In the genomic region with DNA sequence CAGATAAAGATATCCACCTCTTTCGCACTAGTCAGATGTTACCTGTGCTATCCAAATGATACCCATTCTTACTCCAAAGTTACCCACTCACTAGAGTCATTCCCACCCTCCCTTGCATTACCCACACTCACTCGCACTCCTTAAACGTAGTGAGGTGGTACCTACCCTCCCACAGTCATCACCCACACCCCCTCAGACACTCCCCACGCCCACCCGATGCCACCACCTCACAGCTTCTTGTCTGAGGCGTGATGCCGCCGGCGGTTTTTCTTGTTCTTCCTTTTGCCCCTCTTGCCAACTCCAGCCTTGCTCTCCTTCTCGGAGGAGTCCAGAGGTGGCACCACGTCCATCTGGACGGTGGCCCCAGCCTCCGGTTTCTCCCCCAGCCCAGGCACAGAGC, we compare ENCODE assay signal across 24 cellular contexts. TPM values are rescaled to one million over a fixed set of nuclear protein-coding genes. Genes with fewer than 3 reads are reported as not detected.
DNase-seq lines count a peak whose midpoint lies in the region; ATAC-seq and TF ChIP-seq lines count a peak whose summit lies in the region.
"Had no signal": no experiment of that assay in that cellular context is flagged by ENCODE, and none has a peak within 500 bp of the region (broad histone marks: within the 10 kb centered on the region; RNA-seq: fewer than 3 reads in every experiment).

No MANE protein-coding gene starts in this region.

- H3K9me2 ChIP-seq in OCI-LY7 (ENCODE audit: insufficient read depth, low read length): no peaks in the 10 kb centered on the region
- H3K9me2 ChIP-seq in neural cell (ENCODE audit: insufficient read depth, low read length): no peaks in the 10 kb centered on the region

- no peak overlapping the region for H3K56ac ChIP-seq in mesendoderm (ENCODE audit: low read length)

- H3K9me3 Mint-ChIP-seq in CD8-positive, alpha-beta memory T cell: no peaks in the 10 kb centered on the region
- H3K9me3 Mint-ChIP-seq in effector memory CD8-positive, alpha-beta T cell: no peaks in the 10 kb centered on the region
- H3K9me3 Mint-ChIP-seq: activated T-cell treated with anti-CD3 and anti-CD28 coated beads, Interleukin-2, amount 50 U/mL, for 4 hours; stimulated activated naive B cell treated with anti-CD40 and anti-IgM and Interleukin-4, amounts not matched to agents 10 μg/mL and 1 μg/mL and 100 μg/mL, for 72 hours had no signal

- WGBS in mesendoderm (ENCODE audit: extremely low coverage, insufficient coverage, low lambda C conversion rate): no CpG with 5 or more reads among the region's 13 CpGs
- 80% methylated on average over 13 of the region's 13 CpGs for WGBS in mesenchymal stem cell

- no peaks in the 10 kb centered on the region for H3K79me1 ChIP-seq in mesendoderm (ENCODE audit: low read length)
- no peaks in the 10 kb centered on the region for H3K79me1 ChIP-seq in mesenchymal stem cell (replicated peaks; ENCODE audit: low read length, poor library complexity, severe bottlenecking)

- peaks cover 28% of the 10 kb centered on the region for H3K27me3 ChIP-seq in CD8-positive, alpha-beta memory T cell (ENCODE audit: insufficient read depth, low read length, poor library complexity, severe bottlenecking)
- no peaks in the 10 kb centered on the region for H3K27me3 ChIP-seq in neural cell (ENCODE audit: insufficient read depth, low read depth, low read length)
- H3K27me3 ChIP-seq in mesendoderm (ENCODE audit: insufficient read depth, low read length, poor library complexity): no peaks in the 10 kb centered on the region
- H3K27me3 ChIP-seq in mesenchymal stem cell (ENCODE audit: control insufficient read depth in 1 of 2, insufficient read depth in 1 of 2, low read length in 2 of 2): peaks cover 15 to 43% of the 10 kb centered on the region in 2 experiments

- no peaks in the 10 kb centered on the region for H3K36me3 ChIP-seq in CD8-positive, alpha-beta memory T cell (ENCODE audit: insufficient read depth, low read length)
- no peaks in the 10 kb centered on the region for H3K36me3 ChIP-seq in OCI-LY7 (ENCODE audit: insufficient read depth, low read length)
- H3K36me3 ChIP-seq in neural cell (ENCODE audit: insufficient read depth, low read length): no peaks in the 10 kb centered on the region
- H3K36me3 ChIP-seq in mesendoderm (ENCODE audit: control insufficient read depth, insufficient read depth, low read length): no peaks in the 10 kb centered on the region
- H3K36me3 ChIP-seq in mesenchymal stem cell (ENCODE audit: control insufficient read depth in 1 of 2, insufficient read depth in 2 of 2, low read depth in 1 of 2, low read length in 2 of 2): no peaks in the 10 kb centered on the region
- H3K36me3 ChIP-seq: esophagus muscularis mucosa, gastroesophageal sphincter, neutrophil, SJSA1 had no signal

- no peak for TF ChIP-seq RAD21 in neural cell (conservative IDR thresholded peaks at IDR 0.05)

- no peaks in the 10 kb centered on the region for H3K36me3 Mint-ChIP-seq in CD8-positive, alpha-beta memory T cell
- peaks cover 16% of the 10 kb centered on the region for H3K36me3 Mint-ChIP-seq in effector memory CD8-positive, alpha-beta T cell (ENCODE audit: insufficient read depth)

- H3K23ac ChIP-seq in mesendoderm (ENCODE audit: low read length) (no peak overlapping the region), mesenchymal stem cell (ENCODE audit: low read length in 2 of 2) (no peak overlapping the region)

- POLR2A ChIA-PET in CD8-positive, alpha-beta memory T cell (lab: Charles Lee): no interaction called here
- POLR2A ChIA-PET in OCI-LY7 (lab: Charles Lee): interaction anchor here (1.0 to 1.1 kb wide), 2 partner anchors 13 to 49 kb away, joined by 3 read pairs; no protein-coding TSS in a partner anchor

- no peaks in the 10 kb centered on the region for H3K9me3 ChIP-seq in CD8-positive, alpha-beta memory T cell (ENCODE audit: low read length)
- H3K9me3 ChIP-seq in OCI-LY7 (ENCODE audit: low read length): no peaks in the 10 kb centered on the region
- no peaks in the 10 kb centered on the region for H3K9me3 ChIP-seq in neural cell (ENCODE audit: low read length)
- H3K9me3 ChIP-seq in mesenchymal stem cell (ENCODE audit: control insufficient read depth, low read length): no peaks in the 10 kb centered on the region
- H3K9me3 ChIP-seq: esophagus muscularis mucosa, gastroesophageal sphincter, neutrophil, SJSA1 had no signal

- H3K14ac ChIP-seq in mesenchymal stem cell (ENCODE audit: low read length in 2 of 2): no peak overlapping the region

- CTCF ChIA-PET in CD8-positive, alpha-beta memory T cell (lab: Charles Lee): interaction anchor here (1.4 kb wide), 1 partner anchor 31 kb away, joined by 3 read pairs; no protein-coding TSS in a partner anchor
- CTCF ChIA-PET in OCI-LY7 (lab: Charles Lee; ENCODE audit: unreplicated experiment): no interaction called here

- no peak for ATAC-seq in effector memory CD8-positive, alpha-beta T cell (replicated peaks)
- ATAC-seq in HG03439 (IDR thresholded peaks at IDR 0.05; ENCODE audit: unreplicated experiment): no peak
- ATAC-seq: gastroesophageal sphincter had no signal

- peak overlapping the region; percentile 83 for H3K9ac ChIP-seq in neural cell (ENCODE audit: low read length)
- no peak overlapping the region for H3K9ac ChIP-seq in mesendoderm (ENCODE audit: low read length)
- no peak overlapping the region for H3K9ac ChIP-seq in mesenchymal stem cell (ENCODE audit: low read length)

- H3K79me2 ChIP-seq in OCI-LY7 (ENCODE audit: insufficient read depth, low read depth, low read length): no peaks in the 10 kb centered on the region
- H3K79me2 ChIP-seq in neural cell (replicated peaks; ENCODE audit: insufficient read depth, low read length): peaks cover 25% of the 10 kb centered on the region
- no peaks in the 10 kb centered on the region for H3K79me2 ChIP-seq in mesendoderm (ENCODE audit: control insufficient read depth, insufficient read depth, low read length)

- H4K8ac ChIP-seq in mesendoderm (ENCODE audit: low read depth, low read length) (no peak overlapping the region), mesenchymal stem cell (ENCODE audit: low read length) (no peak overlapping the region)

- no peaks in the 10 kb centered on the region for H3F3A ChIP-seq in neural cell (ENCODE audit: insufficient read depth, low read length, poor library complexity, severe bottlenecking)

- H2BK12ac ChIP-seq in mesenchymal stem cell (ENCODE audit: low read length in 2 of 2): no peak overlapping the region

- TF ChIP-seq CTCF in OCI-LY7 (conservative IDR thresholded peaks at IDR 0.05; ENCODE audit: low read length) (no peak), neural cell (IDR thresholded peaks at IDR 0.05; ENCODE audit: poor library complexity, severe bottlenecking) (no peak)

- no peak overlapping the region for H2AK5ac ChIP-seq in mesendoderm (ENCODE audit: low read length)
- H2AK5ac ChIP-seq in mesenchymal stem cell (ENCODE audit: low read length, severe bottlenecking): no peak overlapping the region

- H3K4ac ChIP-seq in mesendoderm (ENCODE audit: low read depth, low read length): no peak overlapping the region
- no peak overlapping the region for H3K4ac ChIP-seq in mesenchymal stem cell (ENCODE audit: low read depth in 1 of 2, low read length in 2 of 2)

- no peak overlapping the region for H3K4me3 ChIP-seq in CD8-positive, alpha-beta memory T cell (ENCODE audit: low read length)
- H3K4me3 ChIP-seq in OCI-LY7 (ENCODE audit: low read depth, low read length, poor library complexity, severe bottlenecking): peak overlapping the region; percentile 64
- peak overlapping the region; percentile 79 for H3K4me3 ChIP-seq in neural cell (ENCODE audit: low read length)
- no peak overlapping the region for H3K4me3 ChIP-seq in mesendoderm (ENCODE audit: low read length)
- no peak overlapping the region for H3K4me3 ChIP-seq in mesenchymal stem cell (ENCODE audit: insufficient read depth in 1 of 2, low read depth in 1 of 2, low read length in 2 of 2)
- H3K4me3 ChIP-seq: SJSA1 had no signal

- no peak overlapping the region for H2BK5ac ChIP-seq in mesendoderm (ENCODE audit: low read length)
- no peak overlapping the region for H2BK5ac ChIP-seq in mesenchymal stem cell (ENCODE audit: low read depth, low read length, poor library complexity, severe bottlenecking)

- H3K4me2 ChIP-seq in OCI-LY7 (ENCODE audit: low read length) (peak overlapping the region; percentile 70), neural cell (ENCODE audit: low read length) (peak overlapping the region; percentile 96), mesendoderm (ENCODE audit: low read length) (no peak overlapping the region), mesenchymal stem cell (ENCODE audit: low read length, poor library complexity, severe bottlenecking) (no peak overlapping the region)

- no peak for DNase-seq in CD8-positive, alpha-beta memory T cell
- no peak for DNase-seq in OCI-LY7 (ENCODE audit: low spot score)
- DNase-seq in effector memory CD8-positive, alpha-beta T cell: no peak
- DNase-seq in NCI-H1105 (lab: John Stamatoyannopoulos, UW): no peak
- no peak for DNase-seq in mesendoderm
- no peak for DNase-seq in mesenchymal stem cell
- DNase-seq: activated CD4-positive, CD25-positive, alpha-beta regulatory T cell; activated CD8-positive, alpha-beta T cell treated with anti-CD3 and anti-CD28 coated beads, Interleukin-2, amount 10 ng/mL, durations not matched to agents 7 days and 5 days; activated T-cell treated with anti-CD3 and anti-CD28 coated beads, Interleukin-2, amount 50 U/mL, for 4 hours; KBM-7; MV-4-11; NCI-H2227 treated with DMSO at 0.1 percent for 48 hours; stimulated activated CD4-positive, alpha-beta T cell treated with anti-CD3 and anti-CD28 coated beads, Interleukin-2, amount 100 ng/mL, for 24 hours; stimulated activated naive B cell treated with anti-CD40 and anti-IgM and Interleukin-4, amounts not matched to agents 10 μg/mL and 1 μg/mL and 100 μg/mL, for 72 hours; T1000; trophoblast cell had no signal

- H2BK120ac ChIP-seq in mesendoderm (ENCODE audit: low read depth, low read length) (no peak overlapping the region), mesenchymal stem cell (ENCODE audit: low read depth, low read length) (no peak overlapping the region)

- peaks cover 46 to 78% of the 10 kb centered on the region in 2 donors for H3K27me3 Mint-ChIP-seq in CD8-positive, alpha-beta memory T cell
- peaks cover 74 to 97% of the 10 kb centered on the region in 2 donors for H3K27me3 Mint-ChIP-seq in effector memory CD8-positive, alpha-beta T cell

- no peak overlapping the region for H3K18ac ChIP-seq in mesendoderm (ENCODE audit: low read length)
- H3K18ac ChIP-seq in mesenchymal stem cell (ENCODE audit: low read depth in 1 of 2, low read length in 2 of 2): no peak overlapping the region

- intact Hi-C loops in OCI-LY7 (cut with micrococcal nuclease; ENCODE audit: unreplicated experiment): no loop called here

- peak overlapping the region in 2 of 8 donors; percentile 5 to 48 for H3K27ac Mint-ChIP-seq in CD8-positive, alpha-beta memory T cell
- H3K27ac Mint-ChIP-seq in effector memory CD8-positive, alpha-beta T cell: no peak overlapping the region
- H3K27ac Mint-ChIP-seq: activated CD8-positive, alpha-beta T cell treated with anti-CD3 and anti-CD28 coated beads, Interleukin-2, amount 10 ng/mL, durations not matched to agents 7 days and 5 days had no signal

- no peak overlapping the region for H4K91ac ChIP-seq in mesenchymal stem cell (ENCODE audit: low read length)

- BruUV-seq in OCI-LY7 (replicated peaks; lab: Mats Ljungman, UMichigan): no TSS peak

- H3K4me1 Mint-ChIP-seq in CD8-positive, alpha-beta memory T cell: peaks cover 21 to 36% (median 29%) of the 10 kb centered on the region in 3 donors
- peaks cover 24 to 31% of the 10 kb centered on the region in 2 donors for H3K4me1 Mint-ChIP-seq in effector memory CD8-positive, alpha-beta T cell (ENCODE audit: low read depth in 2 of 2)

- H4K20me1 ChIP-seq in OCI-LY7 (ENCODE audit: insufficient read depth, low read length) (no peaks in the 10 kb centered on the region), neural cell (ENCODE audit: insufficient read depth) (no peaks in the 10 kb centered on the region)

- no peak overlapping the region for H3K27ac ChIP-seq in CD8-positive, alpha-beta memory T cell (ENCODE audit: low read depth, low read length)
- H3K27ac ChIP-seq in OCI-LY7 (ENCODE audit: low read depth, low read length, poor library complexity, severe bottlenecking) (no peak overlapping the region), neural cell (ENCODE audit: low read length) (peak overlapping the region; percentile 71), mesendoderm (ENCODE audit: low read depth, low read length) (no peak overlapping the region), mesenchymal stem cell (ENCODE audit: low read length, poor library complexity, severe bottlenecking) (no peak overlapping the region)
- H3K27ac ChIP-seq: neutrophil, SJSA1, skin epidermis had no signal

- H4K5ac ChIP-seq in mesendoderm (ENCODE audit: low read length): no peak overlapping the region

- H2AFZ ChIP-seq in OCI-LY7 (ENCODE audit: low read length): no peak overlapping the region
- no peak overlapping the region for H2AFZ ChIP-seq in neural cell (ENCODE audit: low read depth, low read length)
- no peak overlapping the region for H2AFZ ChIP-seq in mesenchymal stem cell (ENCODE audit: low read depth, low read length)

- no peak overlapping the region for H2BK15ac ChIP-seq in mesendoderm (replicated peaks; ENCODE audit: low read depth)
- no peak overlapping the region for H2BK15ac ChIP-seq in mesenchymal stem cell (ENCODE audit: low read depth, poor library complexity, severe bottlenecking)

- no peak for TF ChIP-seq EP300 in neural cell (conservative IDR thresholded peaks at IDR 0.05; ENCODE audit: poor library complexity, severe bottlenecking)

- peaks cover 12% of the 10 kb centered on the region for H3K4me1 ChIP-seq in CD8-positive, alpha-beta memory T cell (ENCODE audit: insufficient read depth, low read length)
- peaks cover 74% of the 10 kb centered on the region for H3K4me1 ChIP-seq in OCI-LY7 (ENCODE audit: insufficient read depth, low read length, poor library complexity, severe bottlenecking)
- no peaks in the 10 kb centered on the region for H3K4me1 ChIP-seq in mesendoderm (ENCODE audit: control insufficient read depth, low read depth, low read length)
- H3K4me1 ChIP-seq in mesenchymal stem cell (ENCODE audit: control insufficient read depth, insufficient read depth, low read depth, low read length): peaks cover 14% of the 10 kb centered on the region

- peak overlapping the region in 4 of 7 donors; percentile 40 to 88 (median 60) for H3K4me3 Mint-ChIP-seq in CD8-positive, alpha-beta memory T cell
- peak overlapping the region; percentile 35 to 81 for H3K4me3 Mint-ChIP-seq in effector memory CD8-positive, alpha-beta T cell

RNA-seq across cellular contexts. Expression of a gene that starts 1.2 kb away (rescaled TPM):
- not detected for total RNA-seq in CD8-positive, alpha-beta memory T cell
- polyA plus RNA-seq in CD8-positive, alpha-beta memory T cell: not detected
- total RNA-seq in OCI-LY7 (2014; rRNA removed; shearing (Covaris generic)): 1.0 and 1.5 TPM in 2 replicates
- total RNA-seq in OCI-LY7 (2022): 4.3 and 4.9 TPM in 2 replicates
- 16.1 and 17.2 TPM in 2 replicates for polyA plus RNA-seq in neural cell
- polyA minus RNA-seq in neural cell: 27.9 and 29.0 TPM in 2 replicates
- polyA plus RNA-seq in mesendoderm (2013, experiment 1 of 2): 0.08 TPM
- polyA plus RNA-seq in mesendoderm (2013, experiment 2 of 2): 0.10 TPM
- polyA plus RNA-seq in mesenchymal stem cell (2013, experiment 1 of 2): 0.03 TPM
- 0.03 TPM for polyA plus RNA-seq in mesenchymal stem cell (2013, experiment 2 of 2)
- total RNA-seq: activated T-cell treated with anti-CD3 and anti-CD28 coated beads, Interleukin-2, amount 50 U/mL, for 4 hours; H4; SJSA1 had no signal

RNA-seq across cellular contexts. Expression of a gene that starts 14.2 kb away (rescaled TPM):
- not detected for total RNA-seq in CD8-positive, alpha-beta memory T cell
- polyA plus RNA-seq in CD8-positive, alpha-beta memory T cell: not detected
- 0.09 TPM in 1 of 2 replicates, not detected in the other for total RNA-seq in OCI-LY7 (2014; rRNA removed; shearing (Covaris generic))
- total RNA-seq in OCI-LY7 (2022): 0.10 TPM in 1 of 2 replicates, not detected in the other
- polyA plus RNA-seq in neural cell: 0.84 and 2.4 TPM in 2 replicates
- polyA minus RNA-seq in neural cell: 1.7 and 2.2 TPM in 2 replicates
- polyA plus RNA-seq in mesendoderm (2013, experiment 1 of 2): 11.5 TPM
- polyA plus RNA-seq in mesendoderm (2013, experiment 2 of 2): 12.1 TPM
- polyA plus RNA-seq in mesenchymal stem cell (2013, experiment 1 of 2): 17.9 TPM
- 17.9 TPM for polyA plus RNA-seq in mesenchymal stem cell (2013, experiment 2 of 2)
- total RNA-seq: activated CD8-positive, alpha-beta T cell treated with anti-CD3 and anti-CD28 coated beads, Interleukin-2, amount 10 ng/mL, durations not matched to agents 7 days and 5 days; H4 had no signal

RNA-seq across cellular contexts. Expression of a gene that starts 43.8 kb away (rescaled TPM):
- under 1 TPM; 0.49 to 0.61 TPM for total RNA-seq in CD8-positive, alpha-beta memory T cell
- not detected for polyA plus RNA-seq in CD8-positive, alpha-beta memory T cell
- not detected in 2 replicates for total RNA-seq in OCI-LY7 (2014; rRNA removed; shearing (Covaris generic))
- total RNA-seq in OCI-LY7 (2022): not detected in 2 replicates
- 234 and 238 TPM in 2 replicates for polyA plus RNA-seq in neural cell
- polyA minus RNA-seq in neural cell: 182 and 186 TPM in 2 replicates
- polyA plus RNA-seq in mesendoderm (2013, experiment 1 of 2): 12.5 TPM
- 13.0 TPM for polyA plus RNA-seq in mesendoderm (2013, experiment 2 of 2)
- polyA plus RNA-seq in mesenchymal stem cell (2013, experiment 1 of 2): 13.7 TPM
- 14.5 TPM for polyA plus RNA-seq in mesenchymal stem cell (2013, experiment 2 of 2)
- total RNA-seq: activated CD8-positive, alpha-beta T cell treated with anti-CD3 and anti-CD28 coated beads, Interleukin-2, amount 10 ng/mL, durations not matched to agents 7 days and 5 days; H4 had no signal

Comparison
In these comparisons a context has a peak if more than half of its experiments do, and no peak if none do; other contexts are left out.
1. H3K4me3 ChIP-seq: peak in OCI-LY7 (single experiment) and neural cell (single experiment); none in CD8-positive, alpha-beta memory T cell (single experiment), mesendoderm (single experiment) and mesenchymal stem cell (0 of 2).
2. H3K4me2 ChIP-seq: peak in OCI-LY7 (single experiment) and neural cell (single experiment); none in mesendoderm (single experiment) and mesenchymal stem cell (single experiment).